14 cellular contexts compared by ENCODE assay signal in genomic region chr7:7851991-7852390, GRCh38.
DNase-seq lines count a peak whose midpoint lies in the region; ATAC-seq lines count a peak whose summit lies in the region.
"Had no signal": no experiment of that assay in that cellular context is flagged by ENCODE, and none has a peak within 500 bp of the region (broad histone marks: within the 10 kb centered on the region; RNA-seq: fewer than 3 reads in every experiment).

No MANE protein-coding gene starts in this region.

- peaks cover 7% of the 10 kb centered on the region in 2 donors for H3K9me3 Mint-ChIP-seq in activated T-cell treated with anti-CD3 and anti-CD28 coated beads, Interleukin-2, amount 50 U/mL, for 72 hours
- peaks cover 5 to 19% (median 9%) of the 10 kb centered on the region in 6 donors for H3K9me3 Mint-ChIP-seq in immature natural killer cell
- H3K9me3 Mint-ChIP-seq in stimulated activated effector memory CD8-positive, alpha-beta T cell treated with anti-CD3 and anti-CD28 coated beads, Interleukin-12 subunit alpha, Interleukin-12 subunit beta, amount 100 ng/mL, for 72 hours = peaks cover 8% of the 10 kb centered on the region

- H3K36me3 Mint-ChIP-seq in activated T-cell treated with anti-CD3 and anti-CD28 coated beads, Interleukin-2, amount 50 U/mL, for 72 hours (ENCODE audit: insufficient read depth in 2 of 2) = peaks cover 11 to 29% of the 10 kb centered on the region in 2 donors
- peaks cover 10 to 21% (median 16%) of the 10 kb centered on the region in 3 donors for H3K36me3 Mint-ChIP-seq in immature natural killer cell
- peaks cover 5% of the 10 kb centered on the region for H3K36me3 Mint-ChIP-seq in stimulated activated effector memory CD8-positive, alpha-beta T cell treated with anti-CD3 and anti-CD28 coated beads, Interleukin-12 subunit alpha, Interleukin-12 subunit beta, amount 100 ng/mL, for 72 hours

- no peak for ATAC-seq in activated T-cell treated with anti-CD3 and anti-CD28 coated beads, Interleukin-2, amount 50 U/mL, for 72 hours (replicated peaks in 1 of 2)
- no peak for ATAC-seq in stimulated activated effector memory CD8-positive, alpha-beta T cell treated with anti-CD3 and anti-CD28 coated beads, Interleukin-12 subunit alpha, Interleukin-12 subunit beta, amount 100 ng/mL, for 72 hours
- ATAC-seq: HepG2 had no signal

- no peak for DNase-seq in activated T-cell treated with anti-CD3 and anti-CD28 coated beads, Interleukin-2, amount 50 U/mL, for 72 hours
- no peak for DNase-seq in activated T-cell treated with anti-CD3 and anti-CD28 coated beads, Interleukin-2, amount 50 U/mL, for 1 hour
- DNase-seq in NCI-H226 = peak; percentile 33
- no peak for DNase-seq in immature natural killer cell
- no peak for DNase-seq in stimulated activated effector memory CD8-positive, alpha-beta T cell treated with anti-CD3 and anti-CD28 coated beads, Interleukin-12 subunit alpha, Interleukin-12 subunit beta, amount 100 ng/mL, for 72 hours (ENCODE audit: low spot score in 2 of 2)
- no peak for DNase-seq in DMS79 (lab: John Stamatoyannopoulos, UW)
- no peak for DNase-seq in activated CD8-positive, alpha-beta memory T cell treated with anti-CD3 and anti-CD28 coated beads, Interleukin-2, amount 50 U/mL, for 4 hours
- DNase-seq: C1 segment of cervical spinal cord; CD4-positive, alpha-beta T cell; DMS79 treated with DMSO at 0.1 percent for 48 hours; EL; GOT3 had no signal

- H3K27ac Mint-ChIP-seq in activated T-cell treated with anti-CD3 and anti-CD28 coated beads, Interleukin-2, amount 50 U/mL, for 72 hours = peak overlapping the region; percentile 29
- H3K27ac Mint-ChIP-seq in immature natural killer cell = peak overlapping the region; percentile 7 to 83 (median 76)
- peak overlapping the region; percentile 23 for H3K27ac Mint-ChIP-seq in stimulated activated effector memory CD8-positive, alpha-beta T cell treated with anti-CD3 and anti-CD28 coated beads, Interleukin-12 subunit alpha, Interleukin-12 subunit beta, amount 100 ng/mL, for 72 hours
- H3K27ac Mint-ChIP-seq: B cell; CD4-positive, alpha-beta T cell had no signal

- H3K4me1 Mint-ChIP-seq in activated T-cell treated with anti-CD3 and anti-CD28 coated beads, Interleukin-2, amount 50 U/mL, for 72 hours (ENCODE audit: low read depth) = peaks cover 21% of the 10 kb centered on the region
- peaks cover 59 to 70% of the 10 kb centered on the region in 2 donors for H3K4me1 Mint-ChIP-seq in immature natural killer cell
- H3K4me1 Mint-ChIP-seq in stimulated activated effector memory CD8-positive, alpha-beta T cell treated with anti-CD3 and anti-CD28 coated beads, Interleukin-12 subunit alpha, Interleukin-12 subunit beta, amount 100 ng/mL, for 72 hours = peaks cover 28% of the 10 kb centered on the region

- H3K4me3 Mint-ChIP-seq in activated T-cell treated with anti-CD3 and anti-CD28 coated beads, Interleukin-2, amount 50 U/mL, for 72 hours = no peak overlapping the region
- peak overlapping the region in 4 of 5 donors; percentile 47 to 78 (median 60) for H3K4me3 Mint-ChIP-seq in immature natural killer cell
- no peak overlapping the region for H3K4me3 Mint-ChIP-seq in stimulated activated effector memory CD8-positive, alpha-beta T cell treated with anti-CD3 and anti-CD28 coated beads, Interleukin-12 subunit alpha, Interleukin-12 subunit beta, amount 100 ng/mL, for 72 hours
- H3K4me3 Mint-ChIP-seq: B cell; CD4-positive, alpha-beta T cell had no signal

- H3K27me3 Mint-ChIP-seq in activated T-cell treated with anti-CD3 and anti-CD28 coated beads, Interleukin-2, amount 50 U/mL, for 72 hours (ENCODE audit: low read depth) = no peaks in the 10 kb centered on the region
- H3K27me3 Mint-ChIP-seq in immature natural killer cell (ENCODE audit: low read depth in 3 of 3) = peaks cover 0 to 3% (median 2%) of the 10 kb centered on the region in 3 donors
- H3K27me3 Mint-ChIP-seq: B cell; CD4-positive, alpha-beta T cell had no signal

Comparison
In these comparisons a context has a peak if more than half of its experiments do, and no peak if none do; other contexts are left out.
1. H3K27ac Mint-ChIP-seq: peak in every context shown above with its lines; median percentile 76 in immature natural killer cell; 29 in activated T-cell treated with anti-CD3 and anti-CD28 coated beads, Interleukin-2, amount 50 U/mL, for 72 hours; 23 in stimulated activated effector memory CD8-positive, alpha-beta T cell treated with anti-CD3 and anti-CD28 coated beads, Interleukin-12 subunit alpha, Interleukin-12 subunit beta, amount 100 ng/mL, for 72 hours.
2. H3K4me3 Mint-ChIP-seq: peak in immature natural killer cell (4 of 5); none in activated T-cell treated with anti-CD3 and anti-CD28 coated beads, Interleukin-2, amount 50 U/mL, for 72 hours (0 of 2) and stimulated activated effector memory CD8-positive, alpha-beta T cell treated with anti-CD3 and anti-CD28 coated beads, Interleukin-12 subunit alpha, Interleukin-12 subunit beta, amount 100 ng/mL, for 72 hours (single experiment).